Comparison of ENCODE assay signal across 13 cellular contexts in genomic region chr7:127857464-127857841, GRCh38.
"Had no signal": no experiment of that assay in that cellular context is flagged by ENCODE, and none has a peak within 500 bp of the region (broad histone marks: within the 10 kb centered on the region; RNA-seq: fewer than 3 reads in every experiment).

No MANE protein-coding gene starts in this region.

- H3K4me1 ChIP-seq: breast epithelium had no signal

- H3K4me3 Mint-ChIP-seq: activated naive CD4-positive, alpha-beta T cell treated with anti-CD3 and anti-CD28 coated beads for 36 hours had no signal

- H3K36me3 ChIP-seq: breast epithelium had no signal

- H3K4me3 ChIP-seq: breast epithelium had no signal

- DNase-seq: activated CD4-positive, CD25-positive, alpha-beta regulatory T cell; activated gamma-delta T cell; NCI-H146; NCI-H187 treated with DMSO at 0.1 percent for 48 hours; NCI-H2081 treated with DMSO at 0.1 percent for 48 hours; NCI-H446; NCI-H524; SIG-M5; T1000 had no signal

- H3K27ac ChIP-seq: breast epithelium, VCaP had no signal

- H3K27ac Mint-ChIP-seq: activated naive CD8-positive, alpha-beta T cell treated with anti-CD3 and anti-CD28 coated beads, Interleukin-2, amount 10 ng/mL, durations not matched to agents 7 days and 5 days had no signal

- H3K9me3 Mint-ChIP-seq: activated naive CD4-positive, alpha-beta T cell treated with anti-CD3 and anti-CD28 coated beads for 36 hours; activated naive CD8-positive, alpha-beta T cell treated with anti-CD3 and anti-CD28 coated beads, Interleukin-2, amount 10 ng/mL, durations not matched to agents 7 days and 5 days had no signal

- H3K9me3 ChIP-seq: breast epithelium had no signal

- H3K27me3 ChIP-seq: breast epithelium had no signal
